Comparison of ENCODE assay signal across 25 cellular contexts in genomic region chr4:186680649-186681048, GRCh38. TPM values are rescaled to one million over a fixed set of nuclear protein-coding genes. Genes with fewer than 3 reads are reported as not detected.
A peak's percentile ranks its signal among the peaks of the same experiment; 100 is the strongest.
DNase-seq lines count a peak whose midpoint lies in the region; ATAC-seq, FAIRE-seq and TF ChIP-seq lines count a peak whose summit lies in the region.
"Had no signal": no experiment of that assay in that cellular context is flagged by ENCODE, and none has a peak within 500 bp of the region (broad histone marks: within the 10 kb centered on the region; RNA-seq: fewer than 3 reads in every experiment).

No MANE protein-coding gene starts in this region.

- H3K9ac ChIP-seq in HepG2 (ENCODE audit: insufficient read depth, low read depth, low read length) (no peak overlapping the region), SK-N-SH (no peak overlapping the region)
- H3K9ac ChIP-seq: BLaER1, KMS-11 had no signal

- intact Hi-C loops in HepG2 (cut with micrococcal nuclease; ENCODE audit: unreplicated experiment) = no loop called here
- intact Hi-C loops in right lobe of liver (cut with DNase I) = no loop called here
- intact Hi-C loops in esophagus muscularis mucosa (cut with DNase I) = no loop called here
- intact Hi-C loops in A673 (cut with micrococcal nuclease; ENCODE audit: unreplicated experiment) = no loop called here

- CTCF ChIA-PET in HepG2 (lab: Yijun Ruan, JAX; ENCODE audit: low intra/inter-chr PET ratio, low total read pairs) = no interaction called here
- CTCF ChIA-PET in SK-N-SH (lab: Yijun Ruan, JAX) = no interaction called here
- CTCF ChIA-PET in A673 (lab: Charles Lee) = no interaction called here

- DNase-seq in HepG2 (ENCODE audit: low spot score) (no peak), right lobe of liver (no peak), esophagus muscularis mucosa (ENCODE audit: extremely low spot score) (no peak), SK-N-SH (no peak), A673 (ENCODE audit: low spot score) (no peak)
- no peak for DNase-seq in activated T-cell treated with anti-CD3 and anti-CD28 coated beads, Interleukin-2, amount 50 U/mL, for 4 hours
- DNase-seq: CD4-positive, alpha-beta memory T cell; NCI-H1417 treated with DMSO at 0.1 percent for 48 hours; NCI-H187 treated with DMSO at 0.1 percent for 48 hours; NCI-H2227 treated with DMSO at 0.1 percent for 48 hours; NCI-H510A treated with DMSO at 0.1 percent for 48 hours; NCI-H82; OCI-M1; RPMI8226; SHP77 treated with DMSO at 0.1 percent for 48 hours had no signal

- H3K79me2 ChIP-seq in HepG2 (ENCODE audit: insufficient read depth, low read length) = peaks cover 94% of the 10 kb centered on the region
- H3K79me2 ChIP-seq in SK-N-SH (ENCODE audit: insufficient read depth) = peaks cover 75% of the 10 kb centered on the region

- H3K36me3 ChIP-seq in HepG2 (replicated peaks in 1 of 2; ENCODE audit: control insufficient read depth in 1 of 2, insufficient read depth in 2 of 2, low read length in 2 of 2) = peaks cover 1 to 7% of the 10 kb centered on the region in 2 experiments; a peak in 4 of 5 replicates
- H3K36me3 ChIP-seq in right lobe of liver = peaks cover 0 to 2% (median 0%) of the 10 kb centered on the region in 4 donors
- no peaks in the 10 kb centered on the region for H3K36me3 ChIP-seq in esophagus muscularis mucosa
- no peaks in the 10 kb centered on the region for H3K36me3 ChIP-seq in SK-N-SH (replicated peaks in 1 of 2; ENCODE audit: control insufficient read depth in 1 of 2, insufficient read depth in 2 of 2, low read length in 1 of 2)
- H3K36me3 ChIP-seq in A673 (ENCODE audit: insufficient read depth, low read length, poor library complexity, severe bottlenecking) = no peaks in the 10 kb centered on the region

- peak overlapping the region; percentile 23 for H3K27ac ChIP-seq in HepG2 (ENCODE audit: extremely low read length, insufficient read depth, low read length)
- H3K27ac ChIP-seq in right lobe of liver = no peak overlapping the region
- peak overlapping the region in 3 of 4 donors; percentile 20 to 22 (median 20) for H3K27ac ChIP-seq in esophagus muscularis mucosa (replicated peaks in 1 of 4)
- no peak overlapping the region for H3K27ac ChIP-seq in SK-N-SH (ENCODE audit: low read depth in 2 of 2, low read length in 1 of 2)
- no peak overlapping the region for H3K27ac ChIP-seq in A673 (ENCODE audit: low read depth, low read length, poor library complexity, severe bottlenecking)
- H3K27ac ChIP-seq: 22Rv1, BLaER1, KMS-11 had no signal

- BruUV-seq in HepG2 (replicated peaks; lab: Mats Ljungman, UMichigan) (no TSS peak), A673 (replicated peaks; lab: Mats Ljungman, UMichigan) (no TSS peak)

- peaks cover 44% of the 10 kb centered on the region for H3K4me1 Mint-ChIP-seq in nephron
- H3K4me1 Mint-ChIP-seq in activated T-cell treated with anti-CD3 and anti-CD28 coated beads, Interleukin-2, amount 50 U/mL, for 4 hours (ENCODE audit: low read depth) = no peaks in the 10 kb centered on the region
- H3K4me1 Mint-ChIP-seq: CD4-positive, alpha-beta memory T cell had no signal

- peak overlapping the region in 1 of 3 experiments; percentile 9 for H3K4me3 Mint-ChIP-seq in nephron
- no peak overlapping the region for H3K4me3 Mint-ChIP-seq in activated T-cell treated with anti-CD3 and anti-CD28 coated beads, Interleukin-2, amount 50 U/mL, for 4 hours
- H3K4me3 Mint-ChIP-seq: CD4-positive, alpha-beta memory T cell had no signal

- H3K27me3 ChIP-seq in HepG2 (ENCODE audit: control insufficient read depth in 1 of 2, insufficient read depth in 2 of 2, low read length in 2 of 2) (no peaks in the 10 kb centered on the region), right lobe of liver (no peaks in the 10 kb centered on the region), esophagus muscularis mucosa (no peaks in the 10 kb centered on the region), SK-N-SH (ENCODE audit: insufficient read depth) (no peaks in the 10 kb centered on the region), A673 (replicated peaks; ENCODE audit: insufficient read depth, low read depth, low read length, poor library complexity) (no peaks in the 10 kb centered on the region)
- H3K27me3 ChIP-seq: BLaER1 had no signal

- peaks cover 4% of the 10 kb centered on the region for H3K27me3 Mint-ChIP-seq in nephron (ENCODE audit: low read depth)
- no peaks in the 10 kb centered on the region for H3K27me3 Mint-ChIP-seq in activated T-cell treated with anti-CD3 and anti-CD28 coated beads, Interleukin-2, amount 50 U/mL, for 4 hours (ENCODE audit: low read depth)
- H3K27me3 Mint-ChIP-seq: CD4-positive, alpha-beta memory T cell had no signal

- 89% methylated on average over 5 of the region's 5 CpGs for WGBS in HepG2 (ENCODE audit: low lambda C conversion rate)
- WGBS in right lobe of liver (ENCODE audit: insufficient coverage, low coverage, low lambda C conversion rate, missing lambda C conversion rate) = 75% methylated on average over 5 of the region's 5 CpGs
- WGBS in esophagus muscularis mucosa = 92% methylated on average over 5 of the region's 5 CpGs
- WGBS in SK-N-SH (ENCODE audit: low lambda C conversion rate) = 50% methylated on average over 5 of the region's 5 CpGs

- in situ Hi-C loops in HepG2 (cut with HindIII; ENCODE audit: extremely low pct_ligation_motif_present, low pct_unique_long_range_greater_than_20kb) = no loop called here

- H3F3A ChIP-seq in SK-N-SH (replicated peaks; ENCODE audit: insufficient read depth) = peaks cover 23% of the 10 kb centered on the region

- FAIRE-seq in HepG2 (lab: Jason Lieb, UNC) = no peak
- FAIRE-seq: D721Med, GM12892, GM18507, H54 had no signal

- TF ChIP-seq CTCF in HepG2 (CRISPR knock-in tag; IDR thresholded peaks at IDR 0.05) (no peak), right lobe of liver (IDR thresholded peaks at IDR 0.05) (no peak), esophagus muscularis mucosa (IDR thresholded peaks at IDR 0.05) (no peak), nephron (IDR thresholded peaks at IDR 0.05; ENCODE audit: unreplicated experiment in 3 of 3) (no peak), SK-N-SH (IDR thresholded peaks at IDR 0.05) (no peak), A673 (conservative IDR thresholded peaks at IDR 0.05; ENCODE audit: low read depth, low read length) (no peak)

- H3K4me3 ChIP-seq in HepG2 (replicated peaks in 1 of 3; ENCODE audit: insufficient read depth in 1 of 3, low read depth in 2 of 3, low read length in 3 of 3) = no peak overlapping the region
- H3K4me3 ChIP-seq in right lobe of liver = no peak overlapping the region
- no peak overlapping the region for H3K4me3 ChIP-seq in esophagus muscularis mucosa
- H3K4me3 ChIP-seq in SK-N-SH (ENCODE audit: low read depth in 2 of 2, low read length in 1 of 2) = no peak overlapping the region
- H3K4me3 ChIP-seq in A673 (ENCODE audit: low read depth, low read length, poor library complexity, severe bottlenecking) = no peak overlapping the region
- H3K4me3 ChIP-seq: BLaER1 had no signal

- TF ChIP-seq EP300 in HepG2 (IDR thresholded peaks at IDR 0.05; ENCODE audit: low read depth in 2 of 2, low read length in 2 of 2) (no peak), HepG2 (CRISPR knock-in tag; IDR thresholded peaks at IDR 0.05; ENCODE audit: borderline replicate concordance) (no peak), esophagus muscularis mucosa (IDR thresholded peaks at IDR 0.05) (no peak), SK-N-SH (IDR thresholded peaks at IDR 0.05; ENCODE audit: borderline replicate concordance in 1 of 2, low read depth in 1 of 2, low read length in 1 of 2) (no peak)

- peaks cover 3% of the 10 kb centered on the region for H3K9me3 Mint-ChIP-seq in nephron
- H3K9me3 Mint-ChIP-seq in activated T-cell treated with anti-CD3 and anti-CD28 coated beads, Interleukin-2, amount 50 U/mL, for 4 hours = peaks cover 5% of the 10 kb centered on the region

- H3K9me2 ChIP-seq in SK-N-SH = no peaks in the 10 kb centered on the region

- peaks cover 30% of the 10 kb centered on the region for H3K36me3 Mint-ChIP-seq in nephron (ENCODE audit: low read depth)
- H3K36me3 Mint-ChIP-seq in activated T-cell treated with anti-CD3 and anti-CD28 coated beads, Interleukin-2, amount 50 U/mL, for 4 hours (ENCODE audit: insufficient read depth) = no peaks in the 10 kb centered on the region
- H3K36me3 Mint-ChIP-seq: CD4-positive, alpha-beta memory T cell had no signal

- peaks cover 13% of the 10 kb centered on the region; the same call in 1 of the 2 replicates for H4K20me1 ChIP-seq in HepG2 (ENCODE audit: insufficient read depth, low read length)
- H4K20me1 ChIP-seq in SK-N-SH (ENCODE audit: insufficient read depth) = no peaks in the 10 kb centered on the region

- H3K9me3 ChIP-seq in HepG2 (ENCODE audit: low read length) = no peaks in the 10 kb centered on the region
- no peaks in the 10 kb centered on the region for H3K9me3 ChIP-seq in right lobe of liver
- no peaks in the 10 kb centered on the region for H3K9me3 ChIP-seq in esophagus muscularis mucosa
- H3K9me3 ChIP-seq in SK-N-SH = no peaks in the 10 kb centered on the region
- H3K9me3 ChIP-seq in A673 (ENCODE audit: low read depth, low read length, poor library complexity, severe bottlenecking) = no peaks in the 10 kb centered on the region
- H3K9me3 ChIP-seq: BLaER1 had no signal

- no peak overlapping the region for H2AFZ ChIP-seq in HepG2 (ENCODE audit: low read length)
- no peak overlapping the region for H2AFZ ChIP-seq in SK-N-SH (ENCODE audit: low read depth)

- peak overlapping the region in 2 of 3 experiments; percentile 89 to 90 for H3K27ac Mint-ChIP-seq in nephron
- H3K27ac Mint-ChIP-seq: CD4-positive, alpha-beta memory T cell had no signal

- H3K4me1 ChIP-seq in HepG2 (ENCODE audit: insufficient read depth, low read length) (peaks cover 69% of the 10 kb centered on the region), right lobe of liver (no peaks in the 10 kb centered on the region), esophagus muscularis mucosa (peaks cover 32 to 64% (median 55%) of the 10 kb centered on the region in 4 donors), SK-N-SH (ENCODE audit: control insufficient read depth in 1 of 2, insufficient read depth in 2 of 2, low read depth in 1 of 2, low read length in 1 of 2) (peaks cover 0 to 29% of the 10 kb centered on the region in 2 experiments; a peak in 2 of 4 replicates), A673 (ENCODE audit: insufficient read depth, low read length, poor library complexity, severe bottlenecking) (peaks cover 52% of the 10 kb centered on the region)

- TF ChIP-seq POLR2A in HepG2 (IDR thresholded peaks at IDR 0.05; ENCODE audit: insufficient read depth in 1 of 2, low read depth in 2 of 2, low read length in 2 of 2) = no peak
- no peak for TF ChIP-seq POLR2A in right lobe of liver (IDR thresholded peaks at IDR 0.05)
- TF ChIP-seq POLR2A in esophagus muscularis mucosa (IDR thresholded peaks at IDR 0.05; ENCODE audit: low read depth) = no peak

- ATAC-seq in HepG2 = no peak
- ATAC-seq in right lobe of liver = no peak
- no peak for ATAC-seq in HG03175 (IDR thresholded peaks at IDR 0.05; ENCODE audit: unreplicated experiment)
- ATAC-seq in activated T-cell treated with anti-CD3 and anti-CD28 coated beads, Interleukin-2, amount 50 U/mL, for 4 hours = no peak
- ATAC-seq: SK-N-SH treated with all-trans-retinoic acid at 6 μM for 48 hours had no signal

- POLR2A ChIA-PET in HepG2 (lab: Yijun Ruan, JAX) = no interaction called here
- POLR2A ChIA-PET in SK-N-SH (lab: Yijun Ruan, JAX) = no interaction called here
- POLR2A ChIA-PET in A673 (lab: Charles Lee; ENCODE audit: low non-redundant PET) = no interaction called here

- H3K4me2 ChIP-seq in HepG2 (ENCODE audit: low read depth, low read length) (no peak overlapping the region), SK-N-SH (no peak overlapping the region)
- H3K4me2 ChIP-seq: BLaER1, KMS-11 had no signal

- TF ChIP-seq RAD21 in HepG2 (CRISPR knock-in tag; IDR thresholded peaks at IDR 0.05) (no peak), SK-N-SH (IDR thresholded peaks at IDR 0.05; ENCODE audit: low read length) (no peak)

RNA-seq across cellular contexts. Expression of gene FAT1, which starts 43.0 kb away (rescaled TPM):
- 176 and 185 TPM in 2 replicates for total RNA-seq in HepG2 (2016; rRNA removed; fragmentation: Illumina TruSeq; extraction: Trizol)
- 74.9 and 87.3 TPM in 2 replicates for total RNA-seq in HepG2 (2016; cell fraction: cytosol; rRNA removed; fragmentation: Illumina TruSeq; extraction: Trizol; ENCODE audit: low read depth)
- 158 and 182 TPM in 2 replicates for total RNA-seq in HepG2 (2016; cell fraction: insoluble cytoplasmic fraction; rRNA removed; fragmentation: Illumina TruSeq; extraction: Trizol)
- 361 and 484 TPM in 2 replicates for total RNA-seq in HepG2 (2016; cell fraction: membrane; rRNA removed; fragmentation: Illumina TruSeq; extraction: Trizol)
- total RNA-seq in HepG2 (2016; cell fraction: nucleus; rRNA removed; fragmentation: Illumina TruSeq; extraction: Trizol) = 203 and 219 TPM in 2 replicates
- polyA plus RNA-seq in HepG2 (2011; rRNA removed) = 193 and 216 TPM in 2 replicates
- polyA plus RNA-seq in HepG2 (2011; cell fraction: cytosol; rRNA removed) = 145 and 153 TPM in 2 replicates
- 169 and 173 TPM in 2 replicates for polyA plus RNA-seq in HepG2 (2011; cell fraction: nucleus; rRNA removed)
- polyA plus RNA-seq in HepG2 (2012) = 84.5 and 103 TPM in 2 replicates
- polyA plus RNA-seq in HepG2 (2016; cell fraction: cytosol; fragmentation: Illumina TruSeq; extraction: Trizol; ENCODE audit: low read depth) = 2.5 and 3.2 TPM in 2 replicates
- polyA plus RNA-seq in HepG2 (2016; cell fraction: insoluble cytoplasmic fraction; fragmentation: Illumina TruSeq; extraction: Trizol; ENCODE audit: low read depth) = 34.1 and 47.0 TPM in 2 replicates
- 7.0 and 7.3 TPM in 2 replicates for polyA plus RNA-seq in HepG2 (2016; cell fraction: membrane; fragmentation: Illumina TruSeq; extraction: Trizol; ENCODE audit: low read depth)
- polyA plus RNA-seq in HepG2 (2016; cell fraction: nucleus; fragmentation: Illumina TruSeq; extraction: Trizol; ENCODE audit: insufficient read depth, low read depth) = 164 and 179 TPM in 2 replicates
- polyA minus RNA-seq in HepG2 (2011; rRNA and poly(A)+ RNA removed; ENCODE audit: low replicate concordance) = 311 and 1,912 TPM in 2 replicates
- 510 and 534 TPM in 2 replicates for polyA minus RNA-seq in HepG2 (2011; cell fraction: cytosol; rRNA and poly(A)+ RNA removed)
- 531 and 554 TPM in 2 replicates for polyA minus RNA-seq in HepG2 (2011; cell fraction: nucleus; rRNA and poly(A)+ RNA removed)
- 100 to 1,000 TPM in 2 of 6 experiments, 10 to 100 TPM in 4; 32.9 to 173 (median 69.7) TPM for total RNA-seq in right lobe of liver
- total RNA-seq in esophagus muscularis mucosa = 100 to 1,000 TPM; 145 to 244 (median 200) TPM
- total RNA-seq in activated T-cell treated with anti-CD3 and anti-CD28 coated beads, Interleukin-2, amount 50 U/mL, for 4 hours = under 1 TPM; 0.45 to 0.90 (median 0.73) TPM
- polyA plus RNA-seq in SK-N-SH (2012; rRNA removed) = 32.2 and 41.3 TPM in 2 replicates
- polyA plus RNA-seq in SK-N-SH (2012; cell fraction: cytosol; rRNA removed) = 24.5 and 30.8 TPM in 2 replicates
- 76.0 and 102 TPM in 2 replicates for polyA plus RNA-seq in SK-N-SH (2012; cell fraction: nucleus; rRNA removed)
- total RNA-seq in A673 (2021) = 99.3 and 107 TPM in 2 replicates
- total RNA-seq: CD4-positive, alpha-beta memory T cell had no signal
- polyA plus RNA-seq: CD4-positive, alpha-beta memory T cell had no signal

Comparison
In these comparisons a context has a peak if more than half of its experiments do, and no peak if none do; other contexts are left out.
1. H3K27ac ChIP-seq: peak in HepG2 (single experiment) and esophagus muscularis mucosa (3 of 4); none in right lobe of liver (0 of 3), SK-N-SH (0 of 2) and A673 (single experiment).
2. RNA of gene FAT1, which starts 43.0 kb away (total RNA-seq): 145 to 244 TPM in esophagus muscularis mucosa, 74.9 to 484 TPM in HepG2, 99.3 to 107 TPM in A673 and 32.9 to 173 TPM in right lobe of liver; 0.45 to 0.90 TPM in activated T-cell treated with anti-CD3 and anti-CD28 coated beads, Interleukin-2, amount 50 U/mL, for 4 hours; every median in the first group is over 10 times any median in the second.